Comparison of ENCODE assay signal across 8 cellular contexts in genomic region chr5:134138416-134139376, GRCh38. TPM values are rescaled to one million over a fixed set of nuclear protein-coding genes. Genes with fewer than 3 reads are reported as not detected.
DNase-seq lines count a peak whose midpoint lies in the region; ATAC-seq lines count a peak whose summit lies in the region.

No MANE protein-coding gene starts in this region.

- H3K4me1 Mint-ChIP-seq in effector memory CD8-positive, alpha-beta T cell (ENCODE audit: low read depth in 2 of 2), result peaks cover 71 to 77% of the 10 kb centered on the region in 2 donors

- no peaks in the 10 kb centered on the region for H3K9me3 Mint-ChIP-seq in effector memory CD8-positive, alpha-beta T cell

- peak overlapping the region; percentile 95 to 99 for H3K27ac Mint-ChIP-seq in effector memory CD8-positive, alpha-beta T cell

- H3K36me3 Mint-ChIP-seq in effector memory CD8-positive, alpha-beta T cell (ENCODE audit: insufficient read depth), result peaks cover 100% of the 10 kb centered on the region

- H3K4me3 Mint-ChIP-seq in effector memory CD8-positive, alpha-beta T cell, result peak overlapping the region; percentile 37 to 41

- no peaks in the 10 kb centered on the region for H3K27me3 Mint-ChIP-seq in effector memory CD8-positive, alpha-beta T cell

- DNase-seq in activated CD4-positive, alpha-beta T cell treated with anti-CD3 and anti-CD28 coated beads for 1 hour, result peak; percentile 28
- DNase-seq in effector memory CD8-positive, alpha-beta T cell, result no peak
- peak; percentile 81 for DNase-seq in stimulated activated CD8-positive, alpha-beta memory T cell treated with anti-CD3 and anti-CD28 coated beads, Interleukin-4, amount 100 ng/mL, for 48 hours
- DNase-seq in DMS114 treated with DMSO at 0.1 percent for 48 hours (lab: John Stamatoyannopoulos, UW; ENCODE audit: unreplicated experiment), result no peak
- no peak for DNase-seq in NCI-H128 (lab: John Stamatoyannopoulos, UW; ENCODE audit: unreplicated experiment)
- no peak for DNase-seq in mucosa of gallbladder (ENCODE audit: low spot score)

- ATAC-seq in GM18907 (IDR thresholded peaks at IDR 0.05; ENCODE audit: unreplicated experiment) (peak; percentile 70), HG02973 (IDR thresholded peaks at IDR 0.05; ENCODE audit: unreplicated experiment) (peak; percentile 82)
- ATAC-seq in effector memory CD8-positive, alpha-beta T cell (replicated peaks), result peak; percentile 5

RNA-seq across cellular contexts. Expression of gene TCF7, which starts 24.2 kb away (rescaled TPM):
- total RNA-seq in mucosa of gallbladder, result 7.4 TPM

RNA-seq across cellular contexts. Expression of gene SKP1, which starts 38.1 kb away (rescaled TPM):
- 340 TPM for total RNA-seq in mucosa of gallbladder

Comparison
In these comparisons a context has a peak if more than half of its experiments do, and no peak if none do; other contexts are left out.
1. ATAC-seq: peak in every context shown above with its lines; median percentile 82 in HG02973; 70 in GM18907; 5 in effector memory CD8-positive, alpha-beta T cell.
2. DNase-seq: peak in activated CD4-positive, alpha-beta T cell treated with anti-CD3 and anti-CD28 coated beads for 1 hour (single experiment) and stimulated activated CD8-positive, alpha-beta memory T cell treated with anti-CD3 and anti-CD28 coated beads, Interleukin-4, amount 100 ng/mL, for 48 hours (single experiment); none in effector memory CD8-positive, alpha-beta T cell (0 of 3), DMS114 treated with DMSO at 0.1 percent for 48 hours (single experiment), NCI-H128 (single experiment) and mucosa of gallbladder (single experiment).